ENCODE assay signal across 9 cellular contexts in the genomic region with DNA sequence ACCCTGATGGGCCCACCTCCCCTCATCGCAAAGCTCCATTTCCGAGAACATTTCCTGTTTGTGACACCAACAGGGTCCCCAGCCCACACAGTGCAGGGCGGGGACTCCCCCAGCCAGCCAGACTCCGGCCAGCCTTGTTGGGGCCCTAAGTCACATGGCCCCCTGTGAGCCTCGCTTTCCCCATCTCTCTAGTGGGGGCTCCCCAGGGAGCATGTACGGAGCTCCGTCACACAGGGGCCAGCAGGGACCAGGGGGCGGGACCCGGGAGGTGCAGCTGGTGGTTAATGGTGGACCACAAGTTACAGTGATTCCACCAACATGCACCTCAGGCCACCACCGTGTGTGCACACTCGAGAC. TPM values are rescaled to one million over a fixed set of nuclear protein-coding genes. Genes with fewer than 3 reads are reported as not detected.
DNase-seq lines count a peak whose midpoint lies in the region; ATAC-seq and TF ChIP-seq lines count a peak whose summit lies in the region.
"Had no signal": no experiment of that assay in that cellular context is flagged by ENCODE, and none has a peak within 500 bp of the region (broad histone marks: within the 10 kb centered on the region; RNA-seq: fewer than 3 reads in every experiment).

No MANE protein-coding gene starts in this region.

- H3K36me3 ChIP-seq in CD8-positive, alpha-beta memory T cell (ENCODE audit: insufficient read depth, low read length), result no peaks in the 10 kb centered on the region
- no peaks in the 10 kb centered on the region for H3K36me3 ChIP-seq in trophoblast cell (ENCODE audit: control insufficient read depth in 1 of 2, insufficient read depth in 2 of 2, low read length in 2 of 2)

- no peak overlapping the region for H3K18ac ChIP-seq in trophoblast cell (ENCODE audit: low read length)

- H3K36me3 Mint-ChIP-seq in CD8-positive, alpha-beta memory T cell, result no peaks in the 10 kb centered on the region

- no peaks in the 10 kb centered on the region for H3K27me3 Mint-ChIP-seq in CD8-positive, alpha-beta memory T cell

- H3K4me1 Mint-ChIP-seq in CD8-positive, alpha-beta memory T cell, result peaks cover 8 to 18% (median 13%) of the 10 kb centered on the region in 3 donors

- WGBS in trophoblast cell (ENCODE audit: extremely low coverage, insufficient coverage, insufficient read length), result no CpG with 5 or more reads among the region's 11 CpGs

- peak overlapping the region; percentile 21 for H3K4me3 ChIP-seq in CD8-positive, alpha-beta memory T cell (ENCODE audit: low read length)
- H3K4me3 ChIP-seq in astrocyte of the spinal cord (ENCODE audit: low read depth, low read length) (peak overlapping the region; percentile 63), trophoblast cell (ENCODE audit: low read depth, low read length) (peak overlapping the region; percentile 42)

- H3K79me2 ChIP-seq in trophoblast cell (ENCODE audit: control insufficient read depth, insufficient read depth, low read length, poor library complexity), result no peaks in the 10 kb centered on the region

- no peaks in the 10 kb centered on the region for H3K9me3 ChIP-seq in CD8-positive, alpha-beta memory T cell (ENCODE audit: low read length)
- H3K9me3 ChIP-seq in trophoblast cell (ENCODE audit: insufficient read depth, low read depth, low read length), result peaks cover 7% of the 10 kb centered on the region

- H3K9ac ChIP-seq in trophoblast cell (ENCODE audit: low read length), result no peak overlapping the region

- H3K4me2 ChIP-seq in trophoblast cell (ENCODE audit: low read length), result no peak overlapping the region

- H3K79me1 ChIP-seq in trophoblast cell (ENCODE audit: low read length), result peaks cover 2% of the 10 kb centered on the region

- POLR2A ChIA-PET in CD8-positive, alpha-beta memory T cell (lab: Charles Lee), result interaction anchor here (0.8 to 1.4 kb wide), 2 partner anchors 20 to 48 kb away, joined by 3 to 7 read pairs; partner anchors contain the start of genes GIPC3 and MFSD12

- no peak overlapping the region for H3K4me3 Mint-ChIP-seq in CD8-positive, alpha-beta memory T cell

- H4K12ac ChIP-seq in trophoblast cell (ENCODE audit: low read depth, low read length), result no peak overlapping the region

- no peak overlapping the region for H2BK5ac ChIP-seq in trophoblast cell (ENCODE audit: low read depth, low read length, poor library complexity)

- H3K27ac ChIP-seq in CD8-positive, alpha-beta memory T cell (ENCODE audit: low read depth, low read length), result no peak overlapping the region
- H3K27ac ChIP-seq in trophoblast cell (ENCODE audit: low read depth, low read length), result no peak overlapping the region

- H3K4ac ChIP-seq in trophoblast cell (ENCODE audit: low read depth, low read length), result no peak overlapping the region

- H4K8ac ChIP-seq in trophoblast cell (ENCODE audit: low read depth, low read length), result no peak overlapping the region

- ATAC-seq in GM19452 (IDR thresholded peaks at IDR 0.05; ENCODE audit: unreplicated experiment), result no peak

- in situ Hi-C loops in astrocyte of the spinal cord (cut with HindIII; ENCODE audit: low sequenced_read_pairs), result no loop called here

- peak in 2 of 5 donors; percentile 37 to 69 for DNase-seq in CD8-positive, alpha-beta memory T cell
- DNase-seq in KG1 (lab: John Stamatoyannopoulos, UW), result peak; percentile 42
- DNase-seq in astrocyte of the spinal cord (ENCODE audit: low read depth, low spot score), result no peak
- no peak for DNase-seq in trophoblast cell
- DNase-seq in D341Med (ENCODE audit: low spot score), result no peak
- no peak for DNase-seq in NK-92 treated with Interleukin-12 subunit alpha and Interleukin-12 subunit beta, amount 100 ng/mL, for 24 hours (lab: John Stamatoyannopoulos, UW)
- no peak for DNase-seq in NCI-H1930 (lab: John Stamatoyannopoulos, UW)
- DNase-seq: NCI-H1048 had no signal

- H2BK12ac ChIP-seq in trophoblast cell (ENCODE audit: low read length), result no peak overlapping the region

- TF ChIP-seq CTCF in astrocyte of the spinal cord (IDR thresholded peaks at IDR 0.05; ENCODE audit: low read depth, low read length), result no peak

- H2AK5ac ChIP-seq in trophoblast cell (ENCODE audit: low read length), result no peak overlapping the region

- H3K27me3 ChIP-seq in CD8-positive, alpha-beta memory T cell (ENCODE audit: insufficient read depth, low read length, poor library complexity, severe bottlenecking), result no peaks in the 10 kb centered on the region
- H3K27me3 ChIP-seq in trophoblast cell (ENCODE audit: insufficient read depth, low read length), result no peaks in the 10 kb centered on the region

- H2BK120ac ChIP-seq in trophoblast cell (ENCODE audit: insufficient read depth, low read length, poor library complexity), result no peak overlapping the region

- no peaks in the 10 kb centered on the region for H3K9me3 Mint-ChIP-seq in CD8-positive, alpha-beta memory T cell

- no peak overlapping the region for H3K27ac Mint-ChIP-seq in CD8-positive, alpha-beta memory T cell

- CTCF ChIA-PET in CD8-positive, alpha-beta memory T cell (lab: Charles Lee), result interaction anchor here (1.2 to 1.5 kb wide), 3 partner anchors 10 to 60 kb away, joined by 3 to 8 read pairs (median 3); partner anchors contain the start of gene GIPC3

- no peak overlapping the region for H3K23ac ChIP-seq in trophoblast cell (ENCODE audit: low read length)

- peaks cover 29% of the 10 kb centered on the region for H3K4me1 ChIP-seq in CD8-positive, alpha-beta memory T cell (ENCODE audit: insufficient read depth, low read length)
- peaks cover 13 to 14% of the 10 kb centered on the region in 2 experiments for H3K4me1 ChIP-seq in trophoblast cell (ENCODE audit: control insufficient read depth in 1 of 2, insufficient read depth in 2 of 2, low read length in 2 of 2)

- H3K14ac ChIP-seq in trophoblast cell (ENCODE audit: low read length), result no peak overlapping the region

- H4K91ac ChIP-seq in trophoblast cell (ENCODE audit: low read depth, low read length), result no peak overlapping the region

- H2AFZ ChIP-seq in trophoblast cell (ENCODE audit: insufficient read depth, low read length, poor library complexity), result no peak overlapping the region

RNA-seq across cellular contexts. Expression of gene TBXA2R, which starts 1.7 kb away (rescaled TPM):
- 1 to 10 TPM; 1.5 to 2.4 TPM for total RNA-seq in CD8-positive, alpha-beta memory T cell
- 7.6 TPM for polyA plus RNA-seq in CD8-positive, alpha-beta memory T cell
- polyA plus RNA-seq in trophoblast cell (2013), result 0.59 and 0.71 TPM in 2 replicates

RNA-seq across cellular contexts. Expression of gene GIPC3, which starts 19.7 kb away (rescaled TPM):
- total RNA-seq in CD8-positive, alpha-beta memory T cell, result under 1 TPM; 0.33 to 0.46 TPM
- polyA plus RNA-seq in CD8-positive, alpha-beta memory T cell, result 1.8 TPM
- polyA plus RNA-seq in trophoblast cell (2013), result 0.68 and 0.89 TPM in 2 replicates

RNA-seq across cellular contexts. Expression of gene CACTIN, which starts 21.6 kb away (rescaled TPM):
- 10 to 100 TPM; 37.2 to 39.5 TPM for total RNA-seq in CD8-positive, alpha-beta memory T cell
- polyA plus RNA-seq in CD8-positive, alpha-beta memory T cell, result 16.8 TPM
- polyA plus RNA-seq in trophoblast cell (2013), result 25.6 and 26.4 TPM in 2 replicates

RNA-seq across cellular contexts. Expression of gene HMG20B, which starts 32.2 kb away (rescaled TPM):
- total RNA-seq in CD8-positive, alpha-beta memory T cell, result 10 to 100 TPM; 44.0 to 50.6 TPM
- polyA plus RNA-seq in CD8-positive, alpha-beta memory T cell, result 54.2 TPM
- 165 and 170 TPM in 2 replicates for polyA plus RNA-seq in trophoblast cell (2013)

RNA-seq across cellular contexts. Expression of gene MFSD12, which starts 47.6 kb away (rescaled TPM):
- 100 to 1,000 TPM; 114 to 119 TPM for total RNA-seq in CD8-positive, alpha-beta memory T cell
- 48.9 TPM for polyA plus RNA-seq in CD8-positive, alpha-beta memory T cell
- polyA plus RNA-seq in trophoblast cell (2013), result 264 and 290 TPM in 2 replicates
